In the genomic region with DNA sequence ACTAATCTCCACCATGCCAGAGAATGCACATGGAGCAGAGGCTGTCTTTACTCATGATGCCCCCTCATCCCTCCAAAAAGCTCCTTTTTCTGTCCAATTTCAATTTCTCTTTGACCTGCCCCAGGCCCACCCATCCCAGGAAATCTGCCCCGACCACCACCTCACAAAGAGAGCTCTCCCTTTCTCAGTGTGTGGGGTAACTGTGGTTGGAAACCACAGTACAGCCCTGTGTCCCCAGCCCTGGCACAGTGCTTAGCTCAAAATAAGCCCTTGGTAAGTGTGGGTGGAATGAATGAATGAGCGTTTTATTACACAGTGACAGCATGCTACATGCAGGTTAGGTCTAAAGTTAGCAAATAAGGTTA, we compare ENCODE assay signal across 8 cellular contexts. TPM values are rescaled to one million over a fixed set of nuclear protein-coding genes. Genes with fewer than 3 reads are reported as not detected.
DNase-seq lines count a peak whose midpoint lies in the region; ATAC-seq and TF ChIP-seq lines count a peak whose summit lies in the region.

No MANE protein-coding gene starts in this region.

- H3K4me3 Mint-ChIP-seq in endothelial cell (ENCODE audit: unreplicated experiment) = no peak overlapping the region

- no peak for TF ChIP-seq POLR2A in GM18505 (IDR thresholded peaks at IDR 0.05; ENCODE audit: borderline replicate concordance, extremely low read depth, insufficient read depth, insufficient read length)

- no peaks in the 10 kb centered on the region for H3K36me3 ChIP-seq in brain microvascular endothelial cell (replicated peaks)

- in situ Hi-C loops in brain microvascular endothelial cell (cut with HindIII; ENCODE audit: low pct_ligation_motif_present, low sequenced_read_pairs) = no loop called here

- peak; percentile 19 for ATAC-seq in GM18505 (IDR thresholded peaks at IDR 0.05; ENCODE audit: unreplicated experiment)
- ATAC-seq in GM21576 (IDR thresholded peaks at IDR 0.05; ENCODE audit: unreplicated experiment) = peak; percentile 25
- ATAC-seq in left cardiac atrium = peak; percentile 2 to 4

- no peaks in the 10 kb centered on the region for H3K9me3 Mint-ChIP-seq in endothelial cell (ENCODE audit: unreplicated experiment)

- no peaks in the 10 kb centered on the region for H3K36me3 Mint-ChIP-seq in endothelial cell (ENCODE audit: low read depth, unreplicated experiment)

- peaks cover 3% of the 10 kb centered on the region for H3K27me3 Mint-ChIP-seq in endothelial cell (ENCODE audit: unreplicated experiment)

- no peak overlapping the region for H3K27ac Mint-ChIP-seq in endothelial cell (ENCODE audit: unreplicated experiment)

- intact Hi-C loops in left cardiac atrium (cut with DNase I) = no loop called here

- TF ChIP-seq CTCF in HL-60 (IDR thresholded peaks at IDR 0.05; ENCODE audit: insufficient read depth, low read length) (no peak), endothelial cell (IDR thresholded peaks at IDR 0.05; ENCODE audit: unreplicated experiment) (no peak), brain microvascular endothelial cell (IDR thresholded peaks at IDR 0.05; ENCODE audit: low read depth, low read length, missing control alignments) (no peak)

- H3K27me3 ChIP-seq in HL-60 (ENCODE audit: insufficient read depth, poor library complexity, severe bottlenecking) (no peaks in the 10 kb centered on the region), brain microvascular endothelial cell (replicated peaks) (no peaks in the 10 kb centered on the region)

- H3K27ac ChIP-seq in HL-60 (replicated peaks) (peak overlapping the region; percentile 85), brain microvascular endothelial cell (no peak overlapping the region)

- H3K4me3 ChIP-seq in HL-60 (replicated peaks; ENCODE audit: insufficient read depth, low read length) = no peak overlapping the region
- no peak overlapping the region for H3K4me3 ChIP-seq in brain microvascular endothelial cell (ENCODE audit: low read depth, low read length)

- peaks cover 6% of the 10 kb centered on the region for H3K4me1 Mint-ChIP-seq in endothelial cell (ENCODE audit: unreplicated experiment)

- DNase-seq in HL-60 (ENCODE audit: low read depth in 1 of 2, low spot score in 1 of 2) (peak in 1 of 2 experiments; percentile 41), left cardiac atrium (no peak), HuH-7 (ENCODE audit: low spot score) (no peak), AG20443 (ENCODE audit: low spot score) (no peak), endothelial cell (ENCODE audit: low spot score) (no peak), brain microvascular endothelial cell (no peak)

RNA-seq across cellular contexts. Expression of gene CAB39, which starts 43.7 kb away (rescaled TPM):
- total RNA-seq in left cardiac atrium (10 to 100 TPM; 85.5 to 87.8 TPM), endothelial cell (ENCODE audit: unreplicated experiment) (48.7 TPM)
